Comparison of ENCODE assay signal across 27 cellular contexts in genomic region chr13:29382021-29382420, GRCh38.
"Had no signal": no experiment of that assay in that cellular context is flagged by ENCODE, and none has a peak within 500 bp of the region (broad histone marks: within the 10 kb centered on the region; RNA-seq: fewer than 3 reads in every experiment).

No MANE protein-coding gene starts in this region.

- H3K9me3 Mint-ChIP-seq: type B pancreatic cell had no signal

- H3K4me1 ChIP-seq: stomach, suprapubic skin, testis, thyroid gland, tibial artery, tibial nerve, transverse colon, upper lobe of left lung, upper lobe of right lung, uterus, vagina had no signal

- H3K4me3 ChIP-seq: stomach, suprapubic skin, testis, thoracic aorta, thyroid gland, tibial artery, tibial nerve, transverse colon, upper lobe of left lung, upper lobe of right lung, uterus, vagina had no signal

- H3K27ac ChIP-seq: stomach, suprapubic skin, testis, thyroid gland, tibial artery, tibial nerve, transverse colon, upper lobe of left lung, upper lobe of right lung, uterus, vagina had no signal

- DNase-seq: stimulated activated CD4-positive, alpha-beta T cell treated with anti-CD3 and anti-CD28 coated beads, Interleukin-2, amount 100 ng/mL, for 48 hours; stimulated activated CD4-positive, alpha-beta T cell treated with anti-CD3 and anti-CD28 coated beads, Interleukin-4, amount 100 ng/mL, for 1 hour; stimulated activated CD4-positive, alpha-beta T cell treated with anti-CD3 and anti-CD28 coated beads, Interleukin-4, amount 100 ng/mL, for 24 hours; stimulated activated CD4-positive, alpha-beta T cell treated with anti-CD3 and anti-CD28 coated beads, Interleukin-4, amount 100 ng/mL, for 4 hours; stimulated activated CD8-positive, alpha-beta memory T cell treated with anti-CD3 and anti-CD28 coated beads, Interleukin-4, amount 100 ng/mL, for 48 hours; stimulated activated naive B cell treated with anti-CD40 and anti-IgM and Interleukin-4, amounts not matched to agents 10 μg/mL and 1 μg/mL and 100 μg/mL, for 72 hours; stimulated activated naive CD4-positive, alpha-beta T cell; stimulated activated naive CD4-positive, alpha-beta T cell treated with Interleukin-2 at 50 U/mL for 16 hours; stimulated activated naive CD8-positive, alpha-beta T cell treated with anti-CD3 and anti-CD28 coated beads, Interleukin-15, amount 100 ng/mL, for 72 hours; stimulated activated naive CD8-positive, alpha-beta T cell treated with anti-CD3 and anti-CD28 coated beads, Interleukin-15, Interleukin-2, amounts not matched to agents 100 U/mL and 50 U/mL, for 24 hours; stomach; substantia nigra; testis; thyroid gland; tibial artery; transverse colon; trophoblast cell; upper lobe of left lung; upper lobe of right lung; uterus had no signal

- ATAC-seq: stimulated activated memory B cell treated with anti-CD40 and anti-IgM and Interleukin-4, amounts not matched to agents 10 μg/mL and 1 μg/mL and 100 μg/mL, for 72 hours; stimulated activated naive B cell treated with anti-CD40 and anti-IgM and Interleukin-4, amounts not matched to agents 10 μg/mL and 1 μg/mL and 100 μg/mL, for 72 hours; stimulated activated naive CD8-positive, alpha-beta T cell treated with anti-CD3 and anti-CD28 coated beads, Interleukin-15, amount 100 ng/mL, for 72 hours; stimulated activated naive CD8-positive, alpha-beta T cell treated with anti-CD3 and anti-CD28 coated beads, Interleukin-15, Interleukin-2, amounts not matched to agents 100 U/mL and 50 U/mL, for 24 hours; upper lobe of right lung had no signal

- H3K9me3 ChIP-seq: stomach, suprapubic skin, testis, thoracic aorta, thyroid gland, tibial artery, tibial nerve, transverse colon, upper lobe of left lung, upper lobe of right lung, uterus, vagina had no signal

- H3K4me1 Mint-ChIP-seq: stimulated activated memory B cell treated with anti-CD40 and anti-IgM and Interleukin-4, amounts not matched to agents 10 μg/mL and 1 μg/mL and 100 μg/mL, for 72 hours; stimulated activated naive B cell treated with anti-CD40 and anti-IgM and Interleukin-4, amounts not matched to agents 10 μg/mL and 1 μg/mL and 100 μg/mL, for 72 hours; stimulated activated naive CD8-positive, alpha-beta T cell treated with anti-CD3 and anti-CD28 coated beads, Interleukin-15, amount 100 ng/mL, for 72 hours had no signal

- H3K36me3 ChIP-seq: stomach, suprapubic skin, thoracic aorta, thyroid gland, tibial artery, tibial nerve, transverse colon, upper lobe of left lung, upper lobe of right lung, uterus, vagina had no signal

- H3K36me3 Mint-ChIP-seq: stimulated activated memory B cell treated with anti-CD40 and anti-IgM and Interleukin-4, amounts not matched to agents 10 μg/mL and 1 μg/mL and 100 μg/mL, for 72 hours; stimulated activated naive B cell treated with anti-CD40 and anti-IgM and Interleukin-4, amounts not matched to agents 10 μg/mL and 1 μg/mL and 100 μg/mL, for 72 hours; type B pancreatic cell had no signal

- H3K27ac Mint-ChIP-seq: stimulated activated memory B cell treated with anti-CD40 and anti-IgM and Interleukin-4, amounts not matched to agents 10 μg/mL and 1 μg/mL and 100 μg/mL, for 72 hours; stimulated activated naive B cell treated with anti-CD40 and anti-IgM and Interleukin-4, amounts not matched to agents 10 μg/mL and 1 μg/mL and 100 μg/mL, for 72 hours; stimulated activated naive CD8-positive, alpha-beta T cell treated with anti-CD3 and anti-CD28 coated beads, Interleukin-15, amount 100 ng/mL, for 72 hours; stimulated activated naive CD8-positive, alpha-beta T cell treated with anti-CD3 and anti-CD28 coated beads, Interleukin-15, Interleukin-2, amounts not matched to agents 100 ng/mL and 50 ng/mL, for 24 hours; type B pancreatic cell had no signal

- H3K27me3 ChIP-seq: stomach, suprapubic skin, testis, thyroid gland, tibial artery, tibial nerve, transverse colon, upper lobe of left lung, upper lobe of right lung, uterus, vagina had no signal

- H3K4me3 Mint-ChIP-seq: stimulated activated memory B cell treated with anti-CD40 and anti-IgM and Interleukin-4, amounts not matched to agents 10 μg/mL and 1 μg/mL and 100 μg/mL, for 72 hours; stimulated activated naive B cell treated with anti-CD40 and anti-IgM and Interleukin-4, amounts not matched to agents 10 μg/mL and 1 μg/mL and 100 μg/mL, for 72 hours; stimulated activated naive CD8-positive, alpha-beta T cell treated with anti-CD3 and anti-CD28 coated beads, Interleukin-15, amount 100 ng/mL, for 72 hours; stimulated activated naive CD8-positive, alpha-beta T cell treated with anti-CD3 and anti-CD28 coated beads, Interleukin-15, Interleukin-2, amounts not matched to agents 100 ng/mL and 50 ng/mL, for 24 hours; type B pancreatic cell had no signal
